25 cellular contexts compared by ENCODE assay signal in the genomic region with DNA sequence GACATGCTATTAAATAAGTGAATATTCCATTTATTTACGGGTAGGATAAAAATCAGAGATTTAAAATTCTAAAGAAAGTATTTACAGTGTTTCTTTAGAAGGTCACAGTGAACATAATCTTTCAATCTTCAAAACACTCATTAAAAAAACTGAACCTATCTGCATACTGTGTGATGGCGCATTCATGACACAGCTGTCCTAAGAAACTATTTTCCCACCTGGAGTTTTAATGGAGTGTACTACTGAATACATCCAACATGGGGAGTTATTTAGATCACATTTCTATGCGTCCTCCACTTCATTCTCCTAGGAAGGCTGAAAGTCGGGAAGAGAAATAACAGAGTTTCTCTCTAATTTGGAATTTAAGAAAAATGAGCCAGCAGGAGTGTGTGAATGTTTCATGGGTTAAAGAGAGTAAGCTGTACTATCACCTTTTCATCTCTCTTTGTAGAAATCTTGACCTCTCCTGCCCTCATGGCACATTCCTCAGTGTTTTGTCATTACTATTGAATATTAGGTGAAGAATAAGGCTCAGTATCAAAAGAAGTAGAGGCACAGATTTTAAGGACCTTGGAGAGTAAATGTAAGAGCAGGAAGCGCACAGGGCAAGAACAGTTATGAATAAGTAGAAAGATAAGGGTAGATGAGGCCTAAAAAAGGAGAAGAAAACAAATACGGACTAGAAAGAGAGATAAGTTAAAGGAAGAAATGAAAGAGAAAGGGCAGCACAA.
"Had no signal": no experiment of that assay in that cellular context is flagged by ENCODE, and none has a peak within 500 bp of the region (broad histone marks: within the 10 kb centered on the region; RNA-seq: fewer than 3 reads in every experiment).

No MANE protein-coding gene starts in this region.

- H2AFZ ChIP-seq: hepatocyte had no signal

- H3K27me3 ChIP-seq: colonic mucosa, esophagus muscularis mucosa, foreskin keratinocyte, gastroesophageal sphincter, heart left ventricle, left lung, sigmoid colon, stomach, thyroid gland had no signal

- ATAC-seq: foreskin keratinocyte; gastroesophageal sphincter; heart left ventricle; left cardiac atrium; left lung; naive thymus-derived CD8-positive, alpha-beta T cell; psoas muscle; right cardiac atrium; stimulated activated effector memory CD8-positive, alpha-beta T cell treated with anti-CD3 and anti-CD28 coated beads, Interleukin-12 subunit alpha, Interleukin-12 subunit beta, amount 100 ng/mL, for 72 hours had no signal

- H3K79me2 ChIP-seq: hepatocyte had no signal

- H3K27ac ChIP-seq: colonic mucosa, esophagus muscularis mucosa, foreskin keratinocyte, gastroesophageal sphincter, heart left ventricle, hepatocyte, left lung, psoas muscle, sigmoid colon, stomach, thyroid gland had no signal

- H3K4me3 ChIP-seq: colonic mucosa, esophagus muscularis mucosa, gastroesophageal sphincter, heart left ventricle, hepatocyte, left lung, psoas muscle, sigmoid colon, stomach, thyroid gland had no signal

- DNase-seq: colonic mucosa; effector CD8-positive, alpha-beta T cell; endodermal cell; foreskin keratinocyte; heart left ventricle; kidney; left cardiac atrium; left lung; naive thymus-derived CD8-positive, alpha-beta T cell; nephron progenitor cell; nucleus accumbens; posterior cingulate gyrus; psoas muscle; right cardiac atrium; sigmoid colon; stimulated activated CD4-positive, alpha-beta T cell treated with anti-CD3 and anti-CD28 coated beads, Interleukin-2, amount 100 ng/mL, for 24 hours; stimulated activated CD4-positive, alpha-beta T cell treated with anti-CD3 and anti-CD28 coated beads, Interleukin-4, amount 100 ng/mL, for 24 hours; stimulated activated naive CD4-positive, alpha-beta T cell treated with Interleukin-2 at 50 U/mL for 16 hours; stomach; thyroid gland had no signal

- H3K4me2 ChIP-seq: hepatocyte had no signal

- H3K36me3 ChIP-seq: colonic mucosa, esophagus muscularis mucosa, gastroesophageal sphincter, heart left ventricle, left lung, sigmoid colon, stomach, thyroid gland had no signal

- H3K4me1 ChIP-seq: colonic mucosa, foreskin keratinocyte, heart left ventricle, left lung, psoas muscle, sigmoid colon, stomach, thyroid gland had no signal

- H3K9me3 ChIP-seq: colonic mucosa, esophagus muscularis mucosa, gastroesophageal sphincter, heart left ventricle, left lung, psoas muscle, sigmoid colon, thyroid gland had no signal

- FAIRE-seq: endothelial cell of umbilical vein, kidney had no signal
